Comparison of ENCODE assay signal across 23 cellular contexts in genomic region chr16:57740423-57741071, GRCh38. TPM values are rescaled to one million over a fixed set of nuclear protein-coding genes. Genes with fewer than 3 reads are reported as not detected.
"Had no signal": no experiment of that assay in that cellular context is flagged by ENCODE, and none has a peak within 500 bp of the region (broad histone marks: within the 10 kb centered on the region; RNA-seq: fewer than 3 reads in every experiment).

No MANE protein-coding gene starts in this region.

- DNase-seq: activated gamma-delta T cell treated with Interleukin-2 at 50 U/mL for 16 hours; activated naive CD8-positive, alpha-beta T cell treated with anti-CD3 and anti-CD28 coated beads for 36 hours; amniotic stem cell; dermis blood vessel endothelial cell; effector memory CD4-positive, alpha-beta T cell; foreskin melanocyte; glutamatergic neuron; hippocampal formation; naive thymus-derived CD8-positive, alpha-beta T cell; stimulated activated CD8-positive, alpha-beta memory T cell treated with anti-CD3 and anti-CD28 coated beads, Interleukin-4, amount 100 ng/mL, for 48 hours; stimulated activated naive CD4-positive, alpha-beta T cell; T-helper 1 cell; T1000; tibial artery had no signal

- H3K9me3 Mint-ChIP-seq: activated naive CD8-positive, alpha-beta T cell treated with anti-CD3 and anti-CD28 coated beads for 36 hours; naive thymus-derived CD8-positive, alpha-beta T cell had no signal

- H3K9me3 ChIP-seq: pancreas, tibial artery had no signal

- FAIRE-seq: islet of Langerhans, pancreas had no signal

- H3K27ac ChIP-seq: pancreas, tibial artery had no signal

- H3K27me3 Mint-ChIP-seq: activated naive CD8-positive, alpha-beta T cell treated with anti-CD3 and anti-CD28 coated beads for 36 hours; naive thymus-derived CD8-positive, alpha-beta T cell had no signal

- ATAC-seq: naive thymus-derived CD8-positive, alpha-beta T cell; pancreas; sciatic nerve; SK-N-SH treated with all-trans-retinoic acid at 6 μM for 48 hours had no signal

- H3K4me3 ChIP-seq: pancreas, tibial artery had no signal

- H3K27ac Mint-ChIP-seq: activated naive CD8-positive, alpha-beta T cell treated with anti-CD3 and anti-CD28 coated beads for 36 hours; naive thymus-derived CD8-positive, alpha-beta T cell had no signal

- H3K27me3 ChIP-seq: pancreas, tibial artery had no signal

- H3K4me3 Mint-ChIP-seq: activated naive CD8-positive, alpha-beta T cell treated with anti-CD3 and anti-CD28 coated beads for 36 hours; naive thymus-derived CD8-positive, alpha-beta T cell had no signal

RNA-seq across cellular contexts. Expression of gene DRC7, which starts 45.9 kb away (rescaled TPM):
- total RNA-seq: activated CD8-positive, alpha-beta memory T cell treated with anti-CD3 and anti-CD28 coated beads for 36 hours; activated naive CD8-positive, alpha-beta T cell treated with anti-CD3 and anti-CD28 coated beads for 36 hours; cardiac septum; dermis blood vessel endothelial cell; fibroblast of lung; mesenteric fat pad; naive thymus-derived CD8-positive, alpha-beta T cell; sciatic nerve; urinary bladder had no signal
- polyA plus RNA-seq: fibroblast of lung; naive thymus-derived CD8-positive, alpha-beta T cell; urinary bladder had no signal
